Comparison of ENCODE assay signal across 9 cellular contexts in genomic region chr9:92291577-92291976, GRCh38. TPM values are rescaled to one million over a fixed set of nuclear protein-coding genes. Genes with fewer than 3 reads are reported as not detected.
DNase-seq lines count a peak whose midpoint lies in the region; ATAC-seq and TF ChIP-seq lines count a peak whose summit lies in the region.
"Had no signal": no experiment of that assay in that cellular context is flagged by ENCODE, and none has a peak within 500 bp of the region (broad histone marks: within the 10 kb centered on the region; RNA-seq: fewer than 3 reads in every experiment).

No MANE protein-coding gene starts in this region.

- H3K36me3 ChIP-seq in HUES6 (ENCODE audit: control insufficient read depth, insufficient read depth, low read length), result peaks cover 52% of the 10 kb centered on the region

- DNase-seq in CD4-positive, alpha-beta T cell, result no peak
- no peak for DNase-seq in activated naive CD8-positive, alpha-beta T cell treated with anti-CD3 and anti-CD28 coated beads, Interleukin-2, amount 10 ng/mL, durations not matched to agents 7 days and 5 days
- DNase-seq in naive thymus-derived CD8-positive, alpha-beta T cell, result no peak
- no peak for DNase-seq in NCI-H524 (lab: John Stamatoyannopoulos, UW)
- DNase-seq in NCI-H1436 (lab: John Stamatoyannopoulos, UW), result no peak
- DNase-seq in effector CD8-positive, alpha-beta T cell (lab: John Stamatoyannopoulos, UW), result no peak
- DNase-seq: retina had no signal

- intact Hi-C loops in CD4-positive, alpha-beta T cell (cut with DNase I, micrococcal nuclease), result loop anchor here in 1 of 2 experiments (5.0 to 10.0 kb wide), 7 partner anchors 174 to 1963 kb away; partner anchors contain the start of genes BICD2, FAM120A, FAM120AOS and IPPK

- peaks cover 13% of the 10 kb centered on the region; the same call in 1 of the 2 replicates for H3K4me1 ChIP-seq in HUES6 (ENCODE audit: control insufficient read depth, insufficient read depth, low read length)

- peak overlapping the region; percentile 85 for H3K4me3 ChIP-seq in HUES6 (ENCODE audit: low read depth, low read length)

- peaks cover 80% of the 10 kb centered on the region for H3K4me1 Mint-ChIP-seq in CD4-positive, alpha-beta T cell (ENCODE audit: low read depth)
- H3K4me1 Mint-ChIP-seq in activated naive CD8-positive, alpha-beta T cell treated with anti-CD3 and anti-CD28 coated beads, Interleukin-2, amount 10 ng/mL, durations not matched to agents 7 days and 5 days, result peaks cover 41% of the 10 kb centered on the region
- peaks cover 31 to 56% (median 55%) of the 10 kb centered on the region in 4 donors for H3K4me1 Mint-ChIP-seq in naive thymus-derived CD8-positive, alpha-beta T cell

- peaks cover 48% of the 10 kb centered on the region for H3K36me3 Mint-ChIP-seq in CD4-positive, alpha-beta T cell (ENCODE audit: low read depth)
- H3K36me3 Mint-ChIP-seq in activated naive CD8-positive, alpha-beta T cell treated with anti-CD3 and anti-CD28 coated beads, Interleukin-2, amount 10 ng/mL, durations not matched to agents 7 days and 5 days, result peaks cover 21% of the 10 kb centered on the region
- peaks cover 0 to 41% (median 10%) of the 10 kb centered on the region in 3 donors for H3K36me3 Mint-ChIP-seq in naive thymus-derived CD8-positive, alpha-beta T cell

- no peaks in the 10 kb centered on the region for H3K27me3 Mint-ChIP-seq in CD4-positive, alpha-beta T cell
- H3K27me3 Mint-ChIP-seq in activated naive CD8-positive, alpha-beta T cell treated with anti-CD3 and anti-CD28 coated beads, Interleukin-2, amount 10 ng/mL, durations not matched to agents 7 days and 5 days, result no peaks in the 10 kb centered on the region
- H3K27me3 Mint-ChIP-seq in naive thymus-derived CD8-positive, alpha-beta T cell, result peaks cover 0 to 1% (median 0%) of the 10 kb centered on the region in 5 donors

- peak overlapping the region; percentile 98 for H3K4me3 Mint-ChIP-seq in CD4-positive, alpha-beta T cell
- H3K4me3 Mint-ChIP-seq in activated naive CD8-positive, alpha-beta T cell treated with anti-CD3 and anti-CD28 coated beads, Interleukin-2, amount 10 ng/mL, durations not matched to agents 7 days and 5 days, result peak overlapping the region; percentile 98
- peak overlapping the region in 6 of 10 donors; percentile 8 to 99 (median 28) for H3K4me3 Mint-ChIP-seq in naive thymus-derived CD8-positive, alpha-beta T cell

- ATAC-seq in CD4-positive, alpha-beta T cell (ENCODE audit: poor library complexity), result no peak
- no peak for ATAC-seq in activated naive CD8-positive, alpha-beta T cell treated with anti-CD3 and anti-CD28 coated beads, Interleukin-2, amount 10 ng/mL, durations not matched to agents 7 days and 5 days (ENCODE audit: low read depth)
- no peak for ATAC-seq in naive thymus-derived CD8-positive, alpha-beta T cell
- no peak for ATAC-seq in GM19397 (IDR thresholded peaks at IDR 0.05; ENCODE audit: unreplicated experiment)

- CTCF ChIA-PET in CD4-positive, alpha-beta T cell (lab: Charles Lee), result no interaction called here

- H3K9me3 ChIP-seq in CD4-positive, alpha-beta T cell (ENCODE audit: control insufficient read depth, low read length), result no peaks in the 10 kb centered on the region
- H3K9me3 ChIP-seq in HUES6 (ENCODE audit: control insufficient read depth, insufficient read depth, low read depth, low read length), result no peaks in the 10 kb centered on the region

- no peaks in the 10 kb centered on the region for H3K9me3 Mint-ChIP-seq in CD4-positive, alpha-beta T cell
- no peaks in the 10 kb centered on the region for H3K9me3 Mint-ChIP-seq in activated naive CD8-positive, alpha-beta T cell treated with anti-CD3 and anti-CD28 coated beads, Interleukin-2, amount 10 ng/mL, durations not matched to agents 7 days and 5 days
- no peaks in the 10 kb centered on the region for H3K9me3 Mint-ChIP-seq in naive thymus-derived CD8-positive, alpha-beta T cell

- TF ChIP-seq CTCF in CD4-positive, alpha-beta T cell (IDR thresholded peaks at IDR 0.05), result no peak

- POLR2A ChIA-PET in CD4-positive, alpha-beta T cell (lab: Charles Lee), result interaction anchor here (1.3 to 2.2 kb wide), 3 partner anchors 10 to 378 kb away, joined by 4 to 11 read pairs (median 4); partner anchors contain the start of genes CENPP, IPPK and NOL8
- POLR2A ChIA-PET in activated naive CD8-positive, alpha-beta T cell treated with anti-CD3 and anti-CD28 coated beads, Interleukin-2, amount 10 ng/mL, durations not matched to agents 7 days and 5 days (lab: Charles Lee), result interaction anchor here (0.6 to 1.0 kb wide), 2 partner anchors 34 to 1381 kb away, joined by 3 to 6 read pairs; partner anchors contain the start of genes CENPP and NOL8
- POLR2A ChIA-PET in naive thymus-derived CD8-positive, alpha-beta T cell (lab: Charles Lee), result interaction anchor here (0.6 to 3.1 kb wide), 4 partner anchors 27 to 177 kb away, joined by 3 to 8 read pairs (median 3); partner anchors contain the start of genes CENPP and NOL8

- H3K27ac ChIP-seq in CD4-positive, alpha-beta T cell (ENCODE audit: low read depth, low read length), result no peak overlapping the region
- H3K27ac ChIP-seq in HUES6 (ENCODE audit: low read depth, low read length), result no peak overlapping the region; the same call in 1 of the 2 replicates

- H3K27ac Mint-ChIP-seq in CD4-positive, alpha-beta T cell, result peak overlapping the region; percentile 60
- peak overlapping the region; percentile 99 for H3K27ac Mint-ChIP-seq in activated naive CD8-positive, alpha-beta T cell treated with anti-CD3 and anti-CD28 coated beads, Interleukin-2, amount 10 ng/mL, durations not matched to agents 7 days and 5 days
- H3K27ac Mint-ChIP-seq in naive thymus-derived CD8-positive, alpha-beta T cell, result peak overlapping the region in 7 of 10 donors; percentile 7 to 85 (median 44)

- H3K27me3 ChIP-seq in CD4-positive, alpha-beta T cell (ENCODE audit: control insufficient read depth, insufficient read depth, low read length), result no peaks in the 10 kb centered on the region
- H3K27me3 ChIP-seq in HUES6 (ENCODE audit: control insufficient read depth, insufficient read depth, low read length), result no peaks in the 10 kb centered on the region

- no peak overlapping the region for H3K9ac ChIP-seq in HUES6 (ENCODE audit: low read length)

RNA-seq across cellular contexts. Expression of gene IARS1, which starts 1.9 kb away (rescaled TPM):
- total RNA-seq in CD4-positive, alpha-beta T cell, result 10 to 100 TPM; 49.8 to 56.8 TPM
- total RNA-seq in activated naive CD8-positive, alpha-beta T cell treated with anti-CD3 and anti-CD28 coated beads, Interleukin-2, amount 10 ng/mL, durations not matched to agents 7 days and 5 days, result 100 to 1,000 TPM; 120 to 123 TPM
- total RNA-seq in naive thymus-derived CD8-positive, alpha-beta T cell, result 100 to 1,000 TPM; 150 to 151 TPM
- 10 to 100 TPM; 62.2 to 75.2 (median 66.5) TPM for polyA plus RNA-seq in naive thymus-derived CD8-positive, alpha-beta T cell

RNA-seq across cellular contexts. Expression of gene NOL8, which starts 33.6 kb away (rescaled TPM):
- 10 to 100 TPM; 55.9 to 65.7 TPM for total RNA-seq in CD4-positive, alpha-beta T cell
- 10 to 100 TPM; 65.6 to 69.2 TPM for total RNA-seq in activated naive CD8-positive, alpha-beta T cell treated with anti-CD3 and anti-CD28 coated beads, Interleukin-2, amount 10 ng/mL, durations not matched to agents 7 days and 5 days
- 100 to 1,000 TPM; 102 to 105 TPM for total RNA-seq in naive thymus-derived CD8-positive, alpha-beta T cell
- 10 to 100 TPM; 15.0 to 29.1 (median 26.7) TPM for polyA plus RNA-seq in naive thymus-derived CD8-positive, alpha-beta T cell

RNA-seq across cellular contexts. Expression of gene CENPP, which starts 34.2 kb away (rescaled TPM):
- 1 to 10 TPM; 4.8 TPM for total RNA-seq in CD4-positive, alpha-beta T cell
- 10 to 100 TPM; 19.6 to 20.6 TPM for total RNA-seq in activated naive CD8-positive, alpha-beta T cell treated with anti-CD3 and anti-CD28 coated beads, Interleukin-2, amount 10 ng/mL, durations not matched to agents 7 days and 5 days
- 1 to 10 TPM; 4.4 TPM for total RNA-seq in naive thymus-derived CD8-positive, alpha-beta T cell
- 1 to 10 TPM; 2.4 to 5.2 (median 3.0) TPM for polyA plus RNA-seq in naive thymus-derived CD8-positive, alpha-beta T cell

Comparison
In these comparisons a context has a peak if more than half of its experiments do, and no peak if none do; other contexts are left out.
1. H3K27ac Mint-ChIP-seq: peak in every context shown above with its lines; median percentile 99 in activated naive CD8-positive, alpha-beta T cell treated with anti-CD3 and anti-CD28 coated beads, Interleukin-2, amount 10 ng/mL, durations not matched to agents 7 days and 5 days; 60 in CD4-positive, alpha-beta T cell; 44 in naive thymus-derived CD8-positive, alpha-beta T cell.
2. H3K4me3 Mint-ChIP-seq: peak in every context shown above with its lines; median percentile 98 in CD4-positive, alpha-beta T cell; 98 in activated naive CD8-positive, alpha-beta T cell treated with anti-CD3 and anti-CD28 coated beads, Interleukin-2, amount 10 ng/mL, durations not matched to agents 7 days and 5 days; 28 in naive thymus-derived CD8-positive, alpha-beta T cell.